12 cellular contexts compared by ENCODE assay signal in genomic region chr7:151078233-151079040, GRCh38. TPM values are rescaled to one million over a fixed set of nuclear protein-coding genes. Genes with fewer than 3 reads are reported as not detected.
DNase-seq lines count a peak whose midpoint lies in the region; ATAC-seq and TF ChIP-seq lines count a peak whose summit lies in the region.
"Had no signal": no experiment of that assay in that cellular context is flagged by ENCODE, and none has a peak within 500 bp of the region (broad histone marks: within the 10 kb centered on the region; RNA-seq: fewer than 3 reads in every experiment).

No MANE protein-coding gene starts in this region.

- no peak for TF ChIP-seq CTCF in WTC11 (IDR thresholded peaks at IDR 0.05)
- no peak for TF ChIP-seq CTCF in uterus (IDR thresholded peaks at IDR 0.05)

- no peaks in the 10 kb centered on the region for H3K27me3 ChIP-seq in uterus
- H3K27me3 ChIP-seq: thyroid gland had no signal

- no peak for DNase-seq in stimulated activated naive CD8-positive, alpha-beta T cell treated with anti-CD3 and anti-CD28 coated beads, Interleukin-15, Interleukin-2, amounts not matched to agents 100 U/mL and 50 U/mL, for 24 hours
- DNase-seq in WTC11 (ENCODE audit: low spot score) (peak; percentile 62), islet precursor cell (peak; percentile 88), NCI-H510A (lab: John Stamatoyannopoulos, UW) (no peak), uterus (no peak), NCI-H187 (lab: John Stamatoyannopoulos, UW) (no peak)
- DNase-seq: GF-D8, NCI-H187 treated with DMSO at 0.1 percent for 48 hours, thyroid gland had no signal

- H3K27me3 Mint-ChIP-seq in stimulated activated naive CD8-positive, alpha-beta T cell treated with anti-CD3 and anti-CD28 coated beads, Interleukin-15, Interleukin-2, amounts not matched to agents 100 ng/mL and 50 ng/mL, for 24 hours: no peaks in the 10 kb centered on the region
- no peaks in the 10 kb centered on the region for H3K27me3 Mint-ChIP-seq in WTC11 (ENCODE audit: low read depth)

- ATAC-seq in stimulated activated naive CD8-positive, alpha-beta T cell treated with anti-CD3 and anti-CD28 coated beads, Interleukin-15, Interleukin-2, amounts not matched to agents 100 U/mL and 50 U/mL, for 24 hours: no peak
- ATAC-seq in WTC11 (peak; percentile 12), GM18517 (IDR thresholded peaks at IDR 0.05; ENCODE audit: unreplicated experiment) (no peak)

- peaks cover 34% of the 10 kb centered on the region for H3K36me3 Mint-ChIP-seq in stimulated activated naive CD8-positive, alpha-beta T cell treated with anti-CD3 and anti-CD28 coated beads, Interleukin-15, Interleukin-2, amounts not matched to agents 100 ng/mL and 50 ng/mL, for 24 hours (ENCODE audit: low read depth)
- H3K36me3 Mint-ChIP-seq in WTC11: peaks cover 20% of the 10 kb centered on the region

- no peaks in the 10 kb centered on the region for H3K36me3 ChIP-seq in uterus

- no peaks in the 10 kb centered on the region for H3K9me3 ChIP-seq in uterus
- H3K9me3 ChIP-seq: HAP-1, thyroid gland had no signal

- H3K4me3 Mint-ChIP-seq in stimulated activated naive CD8-positive, alpha-beta T cell treated with anti-CD3 and anti-CD28 coated beads, Interleukin-15, Interleukin-2, amounts not matched to agents 100 ng/mL and 50 ng/mL, for 24 hours: peak overlapping the region; percentile 91
- H3K4me3 Mint-ChIP-seq in WTC11: peak overlapping the region; percentile 80

- CTCF ChIA-PET in WTC11 (lab: Charles Lee): interaction anchor here (0.6 to 4.8 kb wide), 10 partner anchors 7 to 50 kb away, joined by 3 to 64 read pairs (median 6); partner anchors contain the start of genes ABCB8 and AGAP3

- H3K4me1 ChIP-seq in uterus: peaks cover 0 to 27% of the 10 kb centered on the region in 2 donors

- no peak overlapping the region for H3K4me3 ChIP-seq in uterus
- H3K4me3 ChIP-seq: thyroid gland had no signal

- POLR2A ChIA-PET in WTC11 (lab: Charles Lee): interaction anchor here (1.1 to 2.2 kb wide), 2 partner anchors 9 to 16 kb away, joined by 4 to 13 read pairs; no protein-coding TSS in a partner anchor

- H3K27ac Mint-ChIP-seq in stimulated activated naive CD8-positive, alpha-beta T cell treated with anti-CD3 and anti-CD28 coated beads, Interleukin-15, Interleukin-2, amounts not matched to agents 100 ng/mL and 50 ng/mL, for 24 hours: peak overlapping the region; percentile 24
- peak overlapping the region; percentile 31 for H3K27ac Mint-ChIP-seq in WTC11

- H3K9me3 Mint-ChIP-seq in stimulated activated naive CD8-positive, alpha-beta T cell treated with anti-CD3 and anti-CD28 coated beads, Interleukin-15, Interleukin-2, amounts not matched to agents 100 ng/mL and 50 ng/mL, for 24 hours: no peaks in the 10 kb centered on the region
- H3K9me3 Mint-ChIP-seq in WTC11: no peaks in the 10 kb centered on the region

- peaks cover 33% of the 10 kb centered on the region for H3K4me1 Mint-ChIP-seq in stimulated activated naive CD8-positive, alpha-beta T cell treated with anti-CD3 and anti-CD28 coated beads, Interleukin-15, Interleukin-2, amounts not matched to agents 100 ng/mL and 50 ng/mL, for 24 hours (ENCODE audit: low read depth)
- H3K4me1 Mint-ChIP-seq in WTC11: peaks cover 37% of the 10 kb centered on the region

- no peak overlapping the region for H3K27ac ChIP-seq in uterus
- H3K27ac ChIP-seq: thyroid gland had no signal

- no peak for TF ChIP-seq POLR2A in uterus (IDR thresholded peaks at IDR 0.05)

- intact Hi-C loops in uterus (cut with DNase I; ENCODE audit: low total_unique reads): no loop called here

TF ChIP-seq in WTC11, 78 proteins besides CTCF, POLR2A, EP300 and RAD21:
- TF ChIP-seq TP53 (CRISPR knock-in tag; IDR thresholded peaks at IDR 0.05) (no peak), KAT7 (CRISPR knock-in tag; IDR thresholded peaks at IDR 0.05; ENCODE audit: borderline replicate concordance) (no peak), NR2C2 (CRISPR knock-in tag; IDR thresholded peaks at IDR 0.05) (no peak), FOXP1 (CRISPR knock-in tag; IDR thresholded peaks at IDR 0.05; ENCODE audit: borderline replicate concordance) (no peak), ZNF263 (CRISPR knock-in tag; IDR thresholded peaks at IDR 0.05; ENCODE audit: low read depth) (no peak), AR (CRISPR knock-in tag; IDR thresholded peaks at IDR 0.05) (no peak), ATF3 (CRISPR knock-in tag; conservative IDR thresholded peaks at IDR 0.05) (no peak), NFE2L1 (CRISPR knock-in tag; IDR thresholded peaks at IDR 0.05) (no peak), USF2 (CRISPR knock-in tag; IDR thresholded peaks at IDR 0.05) (no peak)
TF ChIP-seq in WTC11: peak in this region for 0.

RNA-seq across cellular contexts. Expression of gene FASTK, which starts 2.2 kb away (rescaled TPM):
- total RNA-seq in WTC11 (2021) (62.1 to 70.2 TPM (median 67.7 TPM) in 3 replicates), uterus (10 to 100 TPM; 37.1 to 84.9 (median 52.4) TPM)

RNA-seq across cellular contexts. Expression of gene TMUB1, which starts 4.9 kb away (rescaled TPM):
- total RNA-seq in WTC11 (2021) (61.3 to 72.8 TPM (median 62.5 TPM) in 3 replicates), uterus (10 to 100 TPM in 2 of 4 donors, 1 to 10 TPM in 2; 2.9 to 32.8 (median 8.6) TPM)

RNA-seq across cellular contexts. Expression of gene AGAP3, which starts 7.8 kb away (rescaled TPM):
- 107 to 163 TPM (median 113 TPM) in 3 replicates for total RNA-seq in WTC11 (2021)
- 100 to 1,000 TPM in 1 of 4 donors, 10 to 100 TPM in 3; 28.2 to 174 (median 53.2) TPM for total RNA-seq in uterus

RNA-seq across cellular contexts. Expression of gene SLC4A2, which starts 19.0 kb away (rescaled TPM):
- total RNA-seq in WTC11 (2021) (131 to 164 TPM (median 131 TPM) in 3 replicates), uterus (100 to 1,000 TPM in 2 of 4 donors, 10 to 100 TPM in 2; 37.4 to 177 (median 88.6) TPM)

RNA-seq across cellular contexts. Expression of gene CDK5, which starts 20.7 kb away (rescaled TPM):
- total RNA-seq in WTC11 (2021) (23.6 to 27.8 TPM (median 24.5 TPM) in 3 replicates), uterus (1 to 10 TPM in 3 of 4 donors, under 1 TPM in 1; 0.51 to 9.3 (median 2.7) TPM)

Comparison
In these comparisons a context has a peak if more than half of its experiments do, and no peak if none do; other contexts are left out.
1. DNase-seq: peak in WTC11 (single experiment) and islet precursor cell (single experiment); none in stimulated activated naive CD8-positive, alpha-beta T cell treated with anti-CD3 and anti-CD28 coated beads, Interleukin-15, Interleukin-2, amounts not matched to agents 100 U/mL and 50 U/mL, for 24 hours (single experiment), NCI-H510A (single experiment), uterus (0 of 2) and NCI-H187 (0 of 2).